ENCODE assay signal across 1 cellular context in genomic region chr1:40739455-40740008, GRCh38.
TF ChIP-seq lines count a peak whose summit lies in the region.

No MANE protein-coding gene starts in this region.

TF ChIP-seq in K562, 482 proteins besides CTCF, POLR2A, EP300 and RAD21:
- TF ChIP-seq CSDE1 (IDR thresholded peaks at IDR 0.05), result no peak
- TF ChIP-seq ZNF184 (CRISPR knock-in tag; IDR thresholded peaks at IDR 0.05), result no peak
- TF ChIP-seq SREBF1 (IDR thresholded peaks at IDR 0.05; ENCODE audit: borderline replicate concordance, low read depth, low read length), result no peak
- no peak for TF ChIP-seq PTBP1 (IDR thresholded peaks at IDR 0.05; ENCODE audit: low read depth, low read length)
- no peak for TF ChIP-seq PYGO2 (tag; IDR thresholded peaks at IDR 0.05)
TF ChIP-seq in K562: peak in this region for 0.
